Comparison of ENCODE assay signal across 11 cellular contexts in genomic region chr7:44310221-44310848, GRCh38. TPM values are rescaled to one million over a fixed set of nuclear protein-coding genes. Genes with fewer than 3 reads are reported as not detected.
DNase-seq lines count a peak whose midpoint lies in the region; ATAC-seq and TF ChIP-seq lines count a peak whose summit lies in the region.
"Had no signal": no experiment of that assay in that cellular context is flagged by ENCODE, and none has a peak within 500 bp of the region (broad histone marks: within the 10 kb centered on the region; RNA-seq: fewer than 3 reads in every experiment).

No MANE protein-coding gene starts in this region.

- H3K27me3 Mint-ChIP-seq in GM23338 (ENCODE audit: insufficient read depth, low read depth, poor library complexity) = peaks cover 32% of the 10 kb centered on the region
- peaks cover 10% of the 10 kb centered on the region for H3K27me3 Mint-ChIP-seq in activated T-helper 17 cell treated with anti-CD3 and anti-CD28 coated beads, Interleukin-2, amount 50 U/mL, for 72 hours

- H3K9me3 Mint-ChIP-seq in GM23338 = no peaks in the 10 kb centered on the region
- H3K9me3 Mint-ChIP-seq in activated T-helper 17 cell treated with anti-CD3 and anti-CD28 coated beads, Interleukin-2, amount 50 U/mL, for 72 hours = no peaks in the 10 kb centered on the region

- peak overlapping the region; percentile 90 for H3K4me2 ChIP-seq in GM23338

- H3K36me3 ChIP-seq in GM23338 (ENCODE audit: insufficient read depth) = no peaks in the 10 kb centered on the region
- H3K36me3 ChIP-seq: left lung had no signal

- no peaks in the 10 kb centered on the region for H3K4me1 Mint-ChIP-seq in GM23338
- H3K4me1 Mint-ChIP-seq in activated T-helper 17 cell treated with anti-CD3 and anti-CD28 coated beads, Interleukin-2, amount 50 U/mL, for 72 hours = peaks cover 7% of the 10 kb centered on the region

- H3K4me1 ChIP-seq in GM23338 (ENCODE audit: insufficient read depth) = no peaks in the 10 kb centered on the region

- TF ChIP-seq CTCF in GM23338 (conservative IDR thresholded peaks at IDR 0.05; ENCODE audit: low read depth in 2 of 2) = no peak

- no peaks in the 10 kb centered on the region for H3K36me3 Mint-ChIP-seq in GM23338 (ENCODE audit: low read depth)
- H3K36me3 Mint-ChIP-seq in activated T-helper 17 cell treated with anti-CD3 and anti-CD28 coated beads, Interleukin-2, amount 50 U/mL, for 72 hours (ENCODE audit: low read depth) = no peaks in the 10 kb centered on the region

- DNase-seq in GM23338 (ENCODE audit: low spot score) (no peak), NCI-H510A treated with DMSO at 0.1 percent for 48 hours (lab: John Stamatoyannopoulos, UW) (no peak), NCI-H748 (lab: John Stamatoyannopoulos, UW; ENCODE audit: unreplicated experiment) (no peak), T-helper 2 cell (no peak)
- DNase-seq: NCI-H526 treated with DMSO at 0.1 percent for 48 hours had no signal

- no peaks in the 10 kb centered on the region for H3F3A ChIP-seq in GM23338 (replicated peaks; ENCODE audit: low read depth)

- peak overlapping the region; percentile 75 for H3K4me3 ChIP-seq in GM23338
- peak overlapping the region; percentile 47; the same call in 1 of the 2 replicates for H3K4me3 ChIP-seq in iPS-18c (ENCODE audit: insufficient read depth, low read depth, low read length)
- peak overlapping the region in 4 of 7 experiments; percentile 5 to 33 (median 29) for H3K4me3 ChIP-seq in skin epidermis

- peak overlapping the region; percentile 67 for H3K4me3 Mint-ChIP-seq in GM23338
- peak overlapping the region; percentile 54 for H3K4me3 Mint-ChIP-seq in activated T-helper 17 cell treated with anti-CD3 and anti-CD28 coated beads, Interleukin-2, amount 50 U/mL, for 72 hours

- no peaks in the 10 kb centered on the region for H3K79me2 ChIP-seq in GM23338 (replicated peaks; ENCODE audit: insufficient read depth)

- no peaks in the 10 kb centered on the region for H4K20me1 ChIP-seq in GM23338 (replicated peaks; ENCODE audit: insufficient read depth)

- H3K27me3 ChIP-seq in GM23338 (ENCODE audit: insufficient read depth) = peaks cover 39% of the 10 kb centered on the region

- H3K9me2 ChIP-seq in GM23338 (ENCODE audit: insufficient read depth) = no peaks in the 10 kb centered on the region

- no peak overlapping the region for H3K27ac Mint-ChIP-seq in GM23338
- peak overlapping the region; percentile 36 for H3K27ac Mint-ChIP-seq in activated T-helper 17 cell treated with anti-CD3 and anti-CD28 coated beads, Interleukin-2, amount 50 U/mL, for 72 hours

- H3K27ac ChIP-seq in GM23338 (ENCODE audit: low read depth) (no peak overlapping the region), skin epidermis (no peak overlapping the region)
- H3K27ac ChIP-seq: left lung had no signal

- no peak for ATAC-seq in GM23338
- ATAC-seq in activated T-helper 17 cell treated with anti-CD3 and anti-CD28 coated beads, Interleukin-2, amount 50 U/mL, for 72 hours (replicated peaks) = peak; percentile 86
- no peak for ATAC-seq in GM18907 (IDR thresholded peaks at IDR 0.05; ENCODE audit: unreplicated experiment)
- ATAC-seq: HCT116 had no signal

- peak overlapping the region; percentile 99 for H2AFZ ChIP-seq in GM23338

- H3K9me3 ChIP-seq in iPS-18c (ENCODE audit: control insufficient read depth, insufficient read depth, low read length) = peaks cover 3% of the 10 kb centered on the region

TF ChIP-seq in GM23338, 12 proteins besides CTCF, POLR2A, EP300 and RAD21 (continues in another document):
- TF ChIP-seq, protein P1, sequence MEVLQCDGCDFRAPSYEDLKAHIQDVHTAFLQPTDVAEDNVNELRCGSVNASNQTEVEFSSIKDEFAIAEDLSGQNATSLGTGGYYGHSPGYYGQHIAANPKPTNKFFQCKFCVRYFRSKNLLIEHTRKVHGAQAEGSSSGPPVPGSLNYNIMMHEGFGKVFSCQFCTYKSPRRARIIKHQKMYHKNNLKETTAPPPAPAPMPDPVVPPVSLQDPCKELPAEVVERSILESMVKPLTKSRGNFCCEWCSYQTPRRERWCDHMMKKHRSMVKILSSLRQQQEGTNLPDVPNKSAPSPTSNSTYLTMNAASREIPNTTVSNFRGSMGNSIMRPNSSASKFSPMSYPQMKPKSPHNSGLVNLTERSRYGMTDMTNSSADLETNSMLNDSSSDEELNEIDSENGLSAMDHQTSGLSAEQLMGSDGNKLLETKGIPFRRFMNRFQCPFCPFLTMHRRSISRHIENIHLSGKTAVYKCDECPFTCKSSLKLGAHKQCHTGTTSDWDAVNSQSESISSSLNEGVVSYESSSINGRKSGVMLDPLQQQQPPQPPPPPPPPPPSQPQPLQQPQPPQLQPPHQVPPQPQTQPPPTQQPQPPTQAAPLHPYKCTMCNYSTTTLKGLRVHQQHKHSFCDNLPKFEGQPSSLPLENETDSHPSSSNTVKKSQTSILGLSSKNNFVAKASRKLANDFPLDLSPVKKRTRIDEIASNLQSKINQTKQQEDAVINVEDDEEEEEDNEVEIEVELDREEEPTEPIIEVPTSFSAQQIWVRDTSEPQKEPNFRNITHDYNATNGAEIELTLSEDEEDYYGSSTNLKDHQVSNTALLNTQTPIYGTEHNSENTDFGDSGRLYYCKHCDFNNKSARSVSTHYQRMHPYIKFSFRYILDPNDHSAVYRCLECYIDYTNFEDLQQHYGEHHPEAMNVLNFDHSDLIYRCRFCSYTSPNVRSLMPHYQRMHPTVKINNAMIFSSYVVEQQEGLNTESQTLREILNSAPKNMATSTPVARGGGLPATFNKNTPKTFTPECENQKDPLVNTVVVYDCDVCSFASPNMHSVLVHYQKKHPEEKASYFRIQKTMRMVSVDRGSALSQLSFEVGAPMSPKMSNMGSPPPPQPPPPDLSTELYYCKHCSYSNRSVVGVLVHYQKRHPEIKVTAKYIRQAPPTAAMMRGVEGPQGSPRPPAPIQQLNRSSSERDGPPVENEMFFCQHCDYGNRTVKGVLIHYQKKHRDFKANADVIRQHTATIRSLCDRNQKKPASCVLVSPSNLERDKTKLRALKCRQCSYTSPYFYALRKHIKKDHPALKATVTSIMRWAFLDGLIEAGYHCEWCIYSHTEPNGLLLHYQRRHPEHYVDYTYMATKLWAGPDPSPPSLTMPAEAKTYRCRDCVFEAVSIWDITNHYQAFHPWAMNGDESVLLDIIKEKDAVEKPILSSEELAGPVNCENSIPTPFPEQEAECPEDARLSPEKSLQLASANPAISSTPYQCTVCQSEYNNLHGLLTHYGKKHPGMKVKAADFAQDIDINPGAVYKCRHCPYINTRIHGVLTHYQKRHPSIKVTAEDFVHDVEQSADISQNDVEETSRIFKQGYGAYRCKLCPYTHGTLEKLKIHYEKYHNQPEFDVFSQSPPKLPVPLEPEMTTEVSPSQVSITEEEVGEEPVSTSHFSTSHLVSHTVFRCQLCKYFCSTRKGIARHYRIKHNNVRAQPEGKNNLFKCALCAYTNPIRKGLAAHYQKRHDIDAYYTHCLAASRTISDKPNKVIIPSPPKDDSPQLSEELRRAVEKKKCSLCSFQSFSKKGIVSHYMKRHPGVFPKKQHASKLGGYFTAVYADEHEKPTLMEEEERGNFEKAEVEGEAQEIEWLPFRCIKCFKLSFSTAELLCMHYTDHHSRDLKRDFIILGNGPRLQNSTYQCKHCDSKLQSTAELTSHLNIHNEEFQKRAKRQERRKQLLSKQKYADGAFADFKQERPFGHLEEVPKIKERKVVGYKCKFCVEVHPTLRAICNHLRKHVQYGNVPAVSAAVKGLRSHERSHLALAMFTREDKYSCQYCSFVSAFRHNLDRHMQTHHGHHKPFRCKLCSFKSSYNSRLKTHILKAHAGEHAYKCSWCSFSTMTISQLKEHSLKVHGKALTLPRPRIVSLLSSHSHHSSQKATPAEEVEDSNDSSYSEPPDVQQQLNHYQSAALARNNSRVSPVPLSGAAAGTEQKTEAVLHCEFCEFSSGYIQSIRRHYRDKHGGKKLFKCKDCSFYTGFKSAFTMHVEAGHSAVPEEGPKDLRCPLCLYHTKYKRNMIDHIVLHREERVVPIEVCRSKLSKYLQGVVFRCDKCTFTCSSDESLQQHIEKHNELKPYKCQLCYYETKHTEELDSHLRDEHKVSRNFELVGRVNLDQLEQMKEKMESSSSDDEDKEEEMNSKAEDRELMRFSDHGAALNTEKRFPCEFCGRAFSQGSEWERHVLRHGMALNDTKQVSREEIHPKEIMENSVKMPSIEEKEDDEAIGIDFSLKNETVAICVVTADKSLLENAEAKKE (CRISPR knock-in tag; IDR thresholded peaks at IDR 0.05) = no peak
- TF ChIP-seq EZH2phosphoT487 (IDR thresholded peaks at IDR 0.05; ENCODE audit: unreplicated experiment) = no peak
- no peak for TF ChIP-seq POLR2AphosphoS5 (IDR thresholded peaks at IDR 0.05; ENCODE audit: low read depth)
- no peak for TF ChIP-seq EZH2 (IDR thresholded peaks at IDR 0.05; ENCODE audit: low read depth, unreplicated experiment)
- no peak for TF ChIP-seq REST (IDR thresholded peaks at IDR 0.05; ENCODE audit: unreplicated experiment)
- no peak for TF ChIP-seq JUNB (IDR thresholded peaks at IDR 0.05; ENCODE audit: unreplicated experiment)
- no peak for TF ChIP-seq NANOG (IDR thresholded peaks at IDR 0.05; ENCODE audit: borderline replicate concordance)
- no peak for TF ChIP-seq CREB1 (CRISPR knock-in tag; IDR thresholded peaks at IDR 0.05; ENCODE audit: low read depth)

RNA-seq across cellular contexts. Expression of gene CAMK2B, which starts 15.1 kb away (rescaled TPM):
- not detected in 2 replicates for total RNA-seq in GM23338 (2014; rRNA removed; shearing (Covaris generic))
- polyA plus RNA-seq in GM23338 (2016; fragmentation: Nextera tagmentation; extraction: Ambion mirVana) = not detected in 2 replicates
- total RNA-seq in activated T-helper 17 cell treated with anti-CD3 and anti-CD28 coated beads, Interleukin-2, amount 50 U/mL, for 72 hours = 1 to 10 TPM; 1.0 to 1.7 TPM
